8 cellular contexts compared by ENCODE assay signal in the genomic region with DNA sequence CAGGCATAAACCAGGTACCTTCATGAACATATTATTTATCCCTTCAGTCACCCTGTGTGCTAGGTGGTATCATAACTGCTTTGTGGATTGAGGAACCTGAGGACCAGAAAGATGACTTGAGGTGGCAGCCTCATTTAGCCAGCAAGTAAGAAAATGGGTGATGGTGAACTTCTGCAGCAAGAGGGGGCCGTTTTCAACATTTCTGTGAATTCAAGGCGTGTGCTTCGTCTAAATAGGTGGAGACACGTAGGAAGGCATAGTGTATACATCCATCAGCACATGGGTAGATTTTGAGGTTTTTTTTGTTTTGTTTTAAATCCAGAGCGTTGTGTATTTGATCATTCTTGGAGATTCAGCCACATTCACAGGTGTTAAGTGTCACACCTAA.
DNase-seq lines count a peak whose midpoint lies in the region; ATAC-seq, FAIRE-seq and TF ChIP-seq lines count a peak whose summit lies in the region.

No MANE protein-coding gene starts in this region.

- intact Hi-C loops in heart left ventricle (cut with DNase I) = loop anchor here in 1 of 10 donors (5.0 kb wide), 1 partner anchor 118 kb away; a partner anchor contains a TSS
- intact Hi-C loops in Right ventricle myocardium superior (cut with DNase I) = no loop called here
- intact Hi-C loops in lower lobe of right lung (cut with DNase I) = no loop called here
- intact Hi-C loops in upper lobe of right lung (cut with DNase I) = no loop called here

- H3K27ac ChIP-seq in heart left ventricle (peak overlapping the region in 11 of 12 donors; percentile 31 to 91 (median 72)), lower lobe of right lung (peak overlapping the region; percentile 75), upper lobe of right lung (peak overlapping the region; percentile 43)

- H3K36me3 Mint-ChIP-seq in activated naive CD8-positive, alpha-beta T cell = peaks cover 3% of the 10 kb centered on the region
- H3K36me3 Mint-ChIP-seq in endothelial cell (ENCODE audit: low read depth, unreplicated experiment) = peaks cover 34% of the 10 kb centered on the region

- WGBS in heart left ventricle, 4 donors = 73 to 82% (median 76%) methylated on average over 5 of the region's 5 CpGs

- no peaks in the 10 kb centered on the region for H3K27me3 ChIP-seq in heart left ventricle
- no peaks in the 10 kb centered on the region for H3K27me3 ChIP-seq in lower lobe of right lung (ENCODE audit: low read depth)
- no peaks in the 10 kb centered on the region for H3K27me3 ChIP-seq in upper lobe of right lung

- no peak for TF ChIP-seq POLR2A in heart left ventricle (IDR thresholded peaks at IDR 0.05)

- ATAC-seq in heart left ventricle = no peak
- no peak for ATAC-seq in Right ventricle myocardium superior (ENCODE audit: poor library complexity)
- ATAC-seq in lower lobe of right lung = no peak
- ATAC-seq in upper lobe of right lung = no peak

- peak overlapping the region; percentile 100 for H3K27ac Mint-ChIP-seq in activated naive CD8-positive, alpha-beta T cell
- no peak overlapping the region for H3K27ac Mint-ChIP-seq in endothelial cell (ENCODE audit: unreplicated experiment)

- peaks cover 0 to 7% (median 0%) of the 10 kb centered on the region in 9 donors for H3K36me3 ChIP-seq in heart left ventricle
- H3K36me3 ChIP-seq in lower lobe of right lung = no peaks in the 10 kb centered on the region
- peaks cover 6% of the 10 kb centered on the region for H3K36me3 ChIP-seq in upper lobe of right lung

- H3K4me1 Mint-ChIP-seq in activated naive CD8-positive, alpha-beta T cell (ENCODE audit: low read depth) = peaks cover 95% of the 10 kb centered on the region
- peaks cover 93% of the 10 kb centered on the region for H3K4me1 Mint-ChIP-seq in endothelial cell (ENCODE audit: unreplicated experiment)

- H3K9me3 ChIP-seq in heart left ventricle (no peaks in the 10 kb centered on the region), lower lobe of right lung (no peaks in the 10 kb centered on the region), upper lobe of right lung (no peaks in the 10 kb centered on the region)

- H3K4me1 ChIP-seq in heart left ventricle (peaks cover 54 to 100% (median 98%) of the 10 kb centered on the region in 12 donors), lower lobe of right lung (peaks cover 96% of the 10 kb centered on the region), upper lobe of right lung (peaks cover 94% of the 10 kb centered on the region)

- H3K27me3 Mint-ChIP-seq in activated naive CD8-positive, alpha-beta T cell = no peaks in the 10 kb centered on the region
- peaks cover 24% of the 10 kb centered on the region for H3K27me3 Mint-ChIP-seq in endothelial cell (ENCODE audit: unreplicated experiment)

- TF ChIP-seq CTCF in heart left ventricle (IDR thresholded peaks at IDR 0.05) (no peak), lower lobe of right lung (IDR thresholded peaks at IDR 0.05) (no peak), upper lobe of right lung (IDR thresholded peaks at IDR 0.05) (no peak), endothelial cell (IDR thresholded peaks at IDR 0.05; ENCODE audit: unreplicated experiment) (no peak)

- H3K4me3 ChIP-seq in heart left ventricle (no peak overlapping the region), lower lobe of right lung (no peak overlapping the region), upper lobe of right lung (no peak overlapping the region)

- no peaks in the 10 kb centered on the region for H3K9me3 Mint-ChIP-seq in activated naive CD8-positive, alpha-beta T cell (ENCODE audit: low read depth)
- H3K9me3 Mint-ChIP-seq in endothelial cell (ENCODE audit: unreplicated experiment) = no peaks in the 10 kb centered on the region

- FAIRE-seq in HTR-8/SVneo (lab: Jason Lieb, UNC) = no peak

- no peak for DNase-seq in heart left ventricle
- no peak for DNase-seq in Right ventricle myocardium superior
- DNase-seq in lower lobe of right lung = no peak
- no peak for DNase-seq in upper lobe of right lung
- DNase-seq in endothelial cell (ENCODE audit: low spot score) = no peak
- no peak for DNase-seq in pons (ENCODE audit: low spot score)
- DNase-seq in HTR-8/SVneo (ENCODE audit: insufficient read length, low spot score) = no peak

- H3K4me3 Mint-ChIP-seq in activated naive CD8-positive, alpha-beta T cell = peak overlapping the region; percentile 85
- H3K4me3 Mint-ChIP-seq in endothelial cell (ENCODE audit: unreplicated experiment) = no peak overlapping the region
